21 cellular contexts compared by ENCODE assay signal in the genomic region with DNA sequence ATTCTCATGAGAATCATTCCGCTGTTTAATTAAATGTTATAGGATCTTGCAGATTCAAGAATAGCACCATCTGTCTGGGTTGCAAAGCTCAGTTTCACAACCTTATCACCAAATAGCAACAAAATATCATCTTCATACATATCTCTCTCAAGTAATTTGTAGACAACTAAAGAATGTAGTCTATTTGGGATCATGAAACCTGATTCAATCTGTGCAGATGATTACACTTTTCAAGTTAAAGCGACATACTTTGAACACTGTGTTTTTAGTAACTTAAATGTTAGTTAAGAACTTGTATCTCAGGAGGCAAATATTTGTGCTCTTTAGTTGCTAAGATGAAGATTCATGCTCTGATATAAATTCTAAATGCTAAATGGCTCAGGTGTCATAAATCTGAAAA.
"Had no signal": no experiment of that assay in that cellular context is flagged by ENCODE, and none has a peak within 500 bp of the region (broad histone marks: within the 10 kb centered on the region; RNA-seq: fewer than 3 reads in every experiment).

No MANE protein-coding gene starts in this region.

- ATAC-seq: activated naive CD4-positive, alpha-beta T cell treated with anti-CD3 and anti-CD28 coated beads, Interleukin-2, amount 50 U/mL, for 72 hours; activated naive CD8-positive, alpha-beta T cell treated with anti-CD3 and anti-CD28 coated beads, Interleukin-2, amount 50 U/mL, for 24 hours; activated T-cell treated with anti-CD3 and anti-CD28 coated beads, Interleukin-2, amount 50 U/mL, for 4 hours; body of pancreas; T-helper 17 cell had no signal

- DNase-seq: activated CD4-positive, alpha-beta memory T cell treated with anti-CD3 and anti-CD28 coated beads for 36 hours; activated CD4-positive, alpha-beta T cell treated with anti-CD3 and anti-CD28 coated beads, Interleukin-2, amount 10 ng/mL, durations not matched to agents 7 days and 5 days; activated CD4-positive, CD25-positive, alpha-beta regulatory T cell; activated CD8-positive, alpha-beta memory T cell treated with anti-CD3 and anti-CD28 coated beads for 24 hours; activated effector memory CD4-positive, alpha-beta T cell treated with anti-CD3 and anti-CD28 coated beads, Interleukin-2, amount 50 U/mL, for 16 hours; activated naive CD4-positive, alpha-beta T cell treated with Interleukin-2 at 50 U/mL for 16 hours; activated naive CD8-positive, alpha-beta T cell treated with anti-CD3 and anti-CD28 coated beads, Interleukin-2, amount 50 U/mL, for 24 hours; activated T-cell treated with anti-CD3 and anti-CD28 coated beads, Interleukin-2, amount 50 U/mL, for 4 hours; amniotic stem cell; body of pancreas; MG63; MV-4-11; NCI-H1092 treated with DMSO at 0.1 percent for 48 hours; NCI-H1417 treated with DMSO at 0.1 percent for 48 hours; NCI-H1694; NCI-H2029; NCI-H2107; NCI-H510A treated with DMSO at 0.1 percent for 48 hours; SHP77 treated with DMSO at 0.1 percent for 48 hours; T-helper 17 cell had no signal
